In the genomic region with DNA sequence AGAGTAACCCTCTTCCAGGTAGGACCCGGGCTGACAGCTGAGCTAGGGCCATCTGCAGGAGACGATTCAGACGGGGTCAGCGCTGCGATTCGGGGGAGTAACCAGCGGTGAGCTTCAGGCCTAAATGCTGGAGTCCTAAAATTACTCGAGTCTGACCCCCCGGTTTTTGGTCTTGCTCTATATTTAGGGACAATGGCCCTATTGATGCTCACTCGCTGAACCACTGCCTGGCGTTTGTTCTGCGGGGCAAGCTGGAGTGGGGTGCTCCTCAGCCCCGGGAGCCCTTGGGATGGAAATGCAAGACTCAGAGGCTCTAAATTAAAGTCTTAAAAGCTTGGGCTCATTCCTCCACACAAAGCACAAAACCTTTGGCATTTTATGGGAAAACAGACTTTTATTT, we compare ENCODE assay signal across 16 cellular contexts.
DNase-seq lines count a peak whose midpoint lies in the region; ATAC-seq and TF ChIP-seq lines count a peak whose summit lies in the region.
"Had no signal": no experiment of that assay in that cellular context is flagged by ENCODE, and none has a peak within 500 bp of the region (broad histone marks: within the 10 kb centered on the region; RNA-seq: fewer than 3 reads in every experiment).

No MANE protein-coding gene starts in this region.

- no peak overlapping the region for H4K8ac ChIP-seq in mesenchymal stem cell (ENCODE audit: low read length)

- peak overlapping the region; percentile 24 for H2BK120ac ChIP-seq in mesenchymal stem cell (ENCODE audit: low read depth, low read length)

- intact Hi-C loops in transverse colon (cut with DNase I; ENCODE audit: low total_unique reads): no loop called here

- H3K4me3 Mint-ChIP-seq in activated T-cell treated with anti-CD3 and anti-CD28 coated beads, Interleukin-2, amount 50 U/mL, for 24 hours: peak overlapping the region; percentile 62
- no peak overlapping the region for H3K4me3 Mint-ChIP-seq in activated T-cell treated with anti-CD3 and anti-CD28 coated beads, Interleukin-2, amount 50 U/mL, for 4 hours
- H3K4me3 Mint-ChIP-seq in activated T-helper 17 cell treated with anti-CD3 and anti-CD28 coated beads, Interleukin-2, amount 50 U/mL, for 72 hours: peak overlapping the region; percentile 60

- no peak for ATAC-seq in activated T-cell treated with anti-CD3 and anti-CD28 coated beads, Interleukin-2, amount 50 U/mL, for 4 hours
- no peak for ATAC-seq in activated T-helper 17 cell treated with anti-CD3 and anti-CD28 coated beads, Interleukin-2, amount 50 U/mL, for 72 hours (replicated peaks)
- no peak for ATAC-seq in GM21367 (IDR thresholded peaks at IDR 0.05; ENCODE audit: unreplicated experiment)
- ATAC-seq: heart left ventricle, PC-3 had no signal

- no peaks in the 10 kb centered on the region for H3K27me3 Mint-ChIP-seq in activated T-cell treated with anti-CD3 and anti-CD28 coated beads, Interleukin-2, amount 50 U/mL, for 24 hours
- no peaks in the 10 kb centered on the region for H3K27me3 Mint-ChIP-seq in activated T-cell treated with anti-CD3 and anti-CD28 coated beads, Interleukin-2, amount 50 U/mL, for 4 hours (ENCODE audit: low read depth)
- no peaks in the 10 kb centered on the region for H3K27me3 Mint-ChIP-seq in activated T-helper 17 cell treated with anti-CD3 and anti-CD28 coated beads, Interleukin-2, amount 50 U/mL, for 72 hours

- peak overlapping the region; percentile 92 to 94 for H3K18ac ChIP-seq in mesenchymal stem cell (ENCODE audit: low read depth in 1 of 2, low read length in 2 of 2)

- 84% methylated on average over 13 of the region's 13 CpGs for WGBS in mesenchymal stem cell
- whole genome bisulfite sequencing in transverse colon (ENCODE audit: low coverage in 1 of 2), 2 donors: 91% methylated on average over 13 of the region's 13 CpGs; no CpG with 5 or more reads in 1 of the 2 donors

- no peak overlapping the region for H3K14ac ChIP-seq in mesenchymal stem cell (ENCODE audit: low read length in 2 of 2)

- H3K9me3 Mint-ChIP-seq in activated T-cell treated with anti-CD3 and anti-CD28 coated beads, Interleukin-2, amount 50 U/mL, for 24 hours: no peaks in the 10 kb centered on the region
- no peaks in the 10 kb centered on the region for H3K9me3 Mint-ChIP-seq in activated T-cell treated with anti-CD3 and anti-CD28 coated beads, Interleukin-2, amount 50 U/mL, for 4 hours
- no peaks in the 10 kb centered on the region for H3K9me3 Mint-ChIP-seq in activated T-helper 17 cell treated with anti-CD3 and anti-CD28 coated beads, Interleukin-2, amount 50 U/mL, for 72 hours

- H3K27ac ChIP-seq in mesenchymal stem cell (ENCODE audit: low read length, poor library complexity, severe bottlenecking) (peak overlapping the region; percentile 39), transverse colon (peak overlapping the region; percentile 70 to 83 (median 76))
- H3K27ac ChIP-seq: colonic mucosa, WERI-Rb-1 had no signal

- no peak overlapping the region for H2AFZ ChIP-seq in mesenchymal stem cell (ENCODE audit: low read depth, low read length)

- no peaks in the 10 kb centered on the region for H3K79me1 ChIP-seq in mesenchymal stem cell (replicated peaks; ENCODE audit: low read length, poor library complexity, severe bottlenecking)

- no peaks in the 10 kb centered on the region for H3K36me3 ChIP-seq in mesenchymal stem cell (ENCODE audit: control insufficient read depth in 1 of 2, insufficient read depth in 2 of 2, low read depth in 1 of 2, low read length in 2 of 2)
- H3K36me3 ChIP-seq in transverse colon: no peaks in the 10 kb centered on the region
- H3K36me3 ChIP-seq: colonic mucosa, heart left ventricle, suprapubic skin, WERI-Rb-1 had no signal

- H3K4me2 ChIP-seq in mesenchymal stem cell (ENCODE audit: low read length, poor library complexity, severe bottlenecking): no peak overlapping the region

- H3K36me3 Mint-ChIP-seq in activated T-cell treated with anti-CD3 and anti-CD28 coated beads, Interleukin-2, amount 50 U/mL, for 24 hours (ENCODE audit: low read depth): peaks cover 3% of the 10 kb centered on the region
- peaks cover 4% of the 10 kb centered on the region for H3K36me3 Mint-ChIP-seq in activated T-cell treated with anti-CD3 and anti-CD28 coated beads, Interleukin-2, amount 50 U/mL, for 4 hours (ENCODE audit: insufficient read depth)
- no peaks in the 10 kb centered on the region for H3K36me3 Mint-ChIP-seq in activated T-helper 17 cell treated with anti-CD3 and anti-CD28 coated beads, Interleukin-2, amount 50 U/mL, for 72 hours (ENCODE audit: low read depth)

- H2BK12ac ChIP-seq in mesenchymal stem cell (ENCODE audit: low read length in 2 of 2): peak overlapping the region; percentile 72 to 90

- H3K27me3 ChIP-seq in mesenchymal stem cell (ENCODE audit: control insufficient read depth in 1 of 2, insufficient read depth in 1 of 2, low read length in 2 of 2) (peaks cover 0 to 15% of the 10 kb centered on the region in 2 experiments), transverse colon (no peaks in the 10 kb centered on the region)
- H3K27me3 ChIP-seq: colonic mucosa, heart left ventricle, suprapubic skin had no signal

- H3K9ac ChIP-seq in mesenchymal stem cell (ENCODE audit: low read length): no peak overlapping the region

- TF ChIP-seq POLR2A in transverse colon (IDR thresholded peaks at IDR 0.05): no peak

- H3K27ac Mint-ChIP-seq in activated T-cell treated with anti-CD3 and anti-CD28 coated beads, Interleukin-2, amount 50 U/mL, for 24 hours: peak overlapping the region; percentile 96
- peak overlapping the region; percentile 76 for H3K27ac Mint-ChIP-seq in activated T-helper 17 cell treated with anti-CD3 and anti-CD28 coated beads, Interleukin-2, amount 50 U/mL, for 72 hours

- in situ Hi-C loops in transverse colon (cut with MboI; ENCODE audit: low pct_ligation_motif_present in 1 of 4, low pct_unique_long_range_greater_than_20kb in 1 of 4, low sequenced_read_pairs in 3 of 4): loop anchor here in 3 of 4 donors (25.0 kb wide), 1 partner anchor 395 kb away; no protein-coding TSS in a partner anchor

- H2AK5ac ChIP-seq in mesenchymal stem cell (ENCODE audit: low read length, severe bottlenecking): peak overlapping the region; percentile 85

- peaks cover 27% of the 10 kb centered on the region for H3K4me1 Mint-ChIP-seq in activated T-cell treated with anti-CD3 and anti-CD28 coated beads, Interleukin-2, amount 50 U/mL, for 24 hours (ENCODE audit: low read depth)
- H3K4me1 Mint-ChIP-seq in activated T-cell treated with anti-CD3 and anti-CD28 coated beads, Interleukin-2, amount 50 U/mL, for 4 hours (ENCODE audit: low read depth): peaks cover 21% of the 10 kb centered on the region
- H3K4me1 Mint-ChIP-seq in activated T-helper 17 cell treated with anti-CD3 and anti-CD28 coated beads, Interleukin-2, amount 50 U/mL, for 72 hours: peaks cover 19% of the 10 kb centered on the region

- no peak overlapping the region for H3K23ac ChIP-seq in mesenchymal stem cell (ENCODE audit: low read length in 2 of 2)

- no peak for DNase-seq in activated T-cell treated with anti-CD3 and anti-CD28 coated beads, Interleukin-2, amount 50 U/mL, for 24 hours
- no peak for DNase-seq in activated T-cell treated with anti-CD3 and anti-CD28 coated beads, Interleukin-2, amount 50 U/mL, for 4 hours
- no peak for DNase-seq in mesenchymal stem cell
- DNase-seq in transverse colon: no peak
- DNase-seq in NCI-H446 treated with DMSO at 0.1 percent for 48 hours (lab: John Stamatoyannopoulos, UW): no peak
- no peak for DNase-seq in DMS153 (lab: John Stamatoyannopoulos, UW)
- DNase-seq: activated CD8-positive, alpha-beta memory T cell treated with anti-CD3 and anti-CD28 coated beads, Interleukin-2, amount 50 U/mL, for 4 hours; colonic mucosa; NCI-H526; PC-3; stimulated activated CD4-positive, alpha-beta T cell treated with anti-CD3 and anti-CD28 coated beads, Interleukin-12 subunit alpha, Interleukin-12 subunit beta, amount 100 ng/mL, for 4 hours; WERI-Rb-1 had no signal

- H3K4me3 ChIP-seq in mesenchymal stem cell (ENCODE audit: insufficient read depth in 1 of 2, low read depth in 1 of 2, low read length in 2 of 2): no peak overlapping the region
- no peak overlapping the region for H3K4me3 ChIP-seq in transverse colon
- H3K4me3 ChIP-seq: colonic mucosa, heart left ventricle, suprapubic skin had no signal

- no peak overlapping the region for H2BK5ac ChIP-seq in mesenchymal stem cell (ENCODE audit: low read depth, low read length, poor library complexity, severe bottlenecking)

- TF ChIP-seq CTCF in transverse colon (IDR thresholded peaks at IDR 0.05): no peak

- TF ChIP-seq EP300 in transverse colon (IDR thresholded peaks at IDR 0.05; ENCODE audit: low read depth): no peak

- peak overlapping the region; percentile 4 for H4K91ac ChIP-seq in mesenchymal stem cell (ENCODE audit: low read length)

- H3K4me1 ChIP-seq in mesenchymal stem cell (ENCODE audit: control insufficient read depth, insufficient read depth, low read depth, low read length) (peaks cover 30% of the 10 kb centered on the region), transverse colon (peaks cover 20 to 47% (median 24%) of the 10 kb centered on the region in 4 donors)

- H2BK15ac ChIP-seq in mesenchymal stem cell (ENCODE audit: low read depth, poor library complexity, severe bottlenecking): peak overlapping the region; percentile 84

- peak overlapping the region in 1 of 2 experiments; percentile 49 for H3K4ac ChIP-seq in mesenchymal stem cell (ENCODE audit: low read depth in 1 of 2, low read length in 2 of 2)

- H3K9me3 ChIP-seq in mesenchymal stem cell (ENCODE audit: control insufficient read depth, low read length) (no peaks in the 10 kb centered on the region), transverse colon (no peaks in the 10 kb centered on the region)
- H3K9me3 ChIP-seq: colonic mucosa, heart left ventricle, suprapubic skin had no signal
